Comparison of ENCODE assay signal across 15 cellular contexts in genomic region chr12:124456133-124456651, GRCh38.
DNase-seq lines count a peak whose midpoint lies in the region; ATAC-seq, FAIRE-seq and TF ChIP-seq lines count a peak whose summit lies in the region.
"Had no signal": no experiment of that assay in that cellular context is flagged by ENCODE, and none has a peak within 500 bp of the region (broad histone marks: within the 10 kb centered on the region; RNA-seq: fewer than 3 reads in every experiment).

No MANE protein-coding gene starts in this region.

- peak overlapping the region; percentile 64 for H3K4me3 Mint-ChIP-seq in activated CD8-positive, alpha-beta memory T cell treated with anti-CD3 and anti-CD28 coated beads, Interleukin-2, amount 10 ng/mL, durations not matched to agents 7 days and 5 days
- H3K4me3 Mint-ChIP-seq in chondrocyte (ENCODE audit: unreplicated experiment): no peak overlapping the region
- H3K4me3 Mint-ChIP-seq: neural crest cell had no signal

- intact Hi-C loops in sigmoid colon (cut with DNase I): loop anchor here (5.0 kb wide), 3 partner anchors 61 to 301 kb away; partner anchors contain the start of gene NCOR2

- TF ChIP-seq CTCF in GM12875 (IDR thresholded peaks at IDR 0.05; ENCODE audit: borderline replicate concordance, insufficient read depth, low read depth, low read length) (no peak), chondrocyte (IDR thresholded peaks at IDR 0.05) (no peak), sigmoid colon (IDR thresholded peaks at IDR 0.05) (no peak)

- H3K27ac Mint-ChIP-seq in activated CD8-positive, alpha-beta memory T cell treated with anti-CD3 and anti-CD28 coated beads, Interleukin-2, amount 10 ng/mL, durations not matched to agents 7 days and 5 days: no peak overlapping the region
- no peak overlapping the region for H3K27ac Mint-ChIP-seq in chondrocyte (ENCODE audit: unreplicated experiment)

- no peaks in the 10 kb centered on the region for H3K9me3 ChIP-seq in sigmoid colon

- no peaks in the 10 kb centered on the region for H3K27me3 ChIP-seq in sigmoid colon

- no peak for TF ChIP-seq POLR2A in sigmoid colon (IDR thresholded peaks at IDR 0.05)
- no peak for TF ChIP-seq POLR2A in GM12891 (IDR thresholded peaks at IDR 0.05; ENCODE audit: low read depth, low read length)

- H3K4me3 ChIP-seq in GM12875 (ENCODE audit: low read depth, low read length) (peak overlapping the region; percentile 48), sigmoid colon (peak overlapping the region in 3 of 4 donors; percentile 40 to 53 (median 43))

- peaks cover 4% of the 10 kb centered on the region for H3K27me3 Mint-ChIP-seq in activated CD8-positive, alpha-beta memory T cell treated with anti-CD3 and anti-CD28 coated beads, Interleukin-2, amount 10 ng/mL, durations not matched to agents 7 days and 5 days
- H3K27me3 Mint-ChIP-seq in chondrocyte (ENCODE audit: low read depth): no peaks in the 10 kb centered on the region

- peaks cover 15% of the 10 kb centered on the region for H3K36me3 Mint-ChIP-seq in activated CD8-positive, alpha-beta memory T cell treated with anti-CD3 and anti-CD28 coated beads, Interleukin-2, amount 10 ng/mL, durations not matched to agents 7 days and 5 days
- H3K36me3 Mint-ChIP-seq in chondrocyte (ENCODE audit: low read depth): peaks cover 21% of the 10 kb centered on the region

- H3K36me3 ChIP-seq in sigmoid colon: peaks cover 0 to 31% (median 9%) of the 10 kb centered on the region in 4 donors

- no peak for DNase-seq in activated CD8-positive, alpha-beta memory T cell treated with anti-CD3 and anti-CD28 coated beads, Interleukin-2, amount 10 ng/mL, durations not matched to agents 7 days and 5 days
- no peak for DNase-seq in activated CD8-positive, alpha-beta memory T cell treated with anti-CD3 and anti-CD28 coated beads for 24 hours
- peak; percentile 55 for DNase-seq in chondrocyte (ENCODE audit: low spot score)
- no peak for DNase-seq in sigmoid colon
- no peak for DNase-seq in NCI-H748 treated with DMSO at 0.1 percent for 48 hours (lab: John Stamatoyannopoulos, UW)
- DNase-seq in GM12891 (ENCODE audit: insufficient read length, low spot score): no peak
- DNase-seq: DND-41, HCEC 1CT, NCI-H1105 treated with DMSO at 0.1 percent for 48 hours, NCI-H774, SIG-M5 had no signal

- WGBS in sigmoid colon, 2 donors: 90 to 94% methylated on average over 12 of the region's 12 CpGs

- TF ChIP-seq EP300 in sigmoid colon (IDR thresholded peaks at IDR 0.05): no peak

- no peak for FAIRE-seq in GM12891 (lab: Jason Lieb, UNC)
- FAIRE-seq: frontal cortex had no signal

- CTCF ChIA-PET in activated CD8-positive, alpha-beta memory T cell treated with anti-CD3 and anti-CD28 coated beads, Interleukin-2, amount 10 ng/mL, durations not matched to agents 7 days and 5 days (lab: Charles Lee): interaction anchor here (0.9 to 5.2 kb wide), 6 partner anchors 9 to 310 kb away, joined by 3 to 49 read pairs (median 3); no protein-coding TSS in a partner anchor

- peaks cover 71% of the 10 kb centered on the region for H3K4me1 Mint-ChIP-seq in activated CD8-positive, alpha-beta memory T cell treated with anti-CD3 and anti-CD28 coated beads, Interleukin-2, amount 10 ng/mL, durations not matched to agents 7 days and 5 days
- H3K4me1 Mint-ChIP-seq in chondrocyte (ENCODE audit: low read depth): peaks cover 39% of the 10 kb centered on the region

- H3K9me3 Mint-ChIP-seq in activated CD8-positive, alpha-beta memory T cell treated with anti-CD3 and anti-CD28 coated beads, Interleukin-2, amount 10 ng/mL, durations not matched to agents 7 days and 5 days (ENCODE audit: low read depth): no peaks in the 10 kb centered on the region
- H3K9me3 Mint-ChIP-seq in chondrocyte (ENCODE audit: low read depth): no peaks in the 10 kb centered on the region
- H3K9me3 Mint-ChIP-seq: neural crest cell had no signal

- no peak for ATAC-seq in activated CD8-positive, alpha-beta memory T cell treated with anti-CD3 and anti-CD28 coated beads, Interleukin-2, amount 10 ng/mL, durations not matched to agents 7 days and 5 days
- no peak for ATAC-seq in GM21447 (IDR thresholded peaks at IDR 0.05; ENCODE audit: unreplicated experiment)

- H3K27ac ChIP-seq in sigmoid colon: peak overlapping the region in 3 of 4 donors; percentile 92 to 97 (median 96)

- peaks cover 0 to 71% (median 62%) of the 10 kb centered on the region in 4 donors for H3K4me1 ChIP-seq in sigmoid colon

TF ChIP-seq in GM12891, 5 proteins besides CTCF, POLR2A, EP300 and RAD21:
- TF ChIP-seq POLR2AphosphoS5 (IDR thresholded peaks at IDR 0.05; ENCODE audit: low read depth, low read length): no peak
- no peak for TF ChIP-seq SPI1 (IDR thresholded peaks at IDR 0.05; ENCODE audit: low read depth, low read length)
- no peak for TF ChIP-seq PAX5 (IDR thresholded peaks at IDR 0.05; ENCODE audit: insufficient read depth, low read length, severe bottlenecking)
- no peak for TF ChIP-seq POU2F2 (IDR thresholded peaks at IDR 0.05; ENCODE audit: low read depth, low read length)
- TF ChIP-seq TAF1 (IDR thresholded peaks at IDR 0.05; ENCODE audit: low read depth, low read length): no peak
